Comparison of ENCODE assay signal across 26 cellular contexts in genomic region chr6:46347669-46348068, GRCh38.
DNase-seq lines count a peak whose midpoint lies in the region; ATAC-seq, FAIRE-seq and TF ChIP-seq lines count a peak whose summit lies in the region.
"Had no signal": no experiment of that assay in that cellular context is flagged by ENCODE, and none has a peak within 500 bp of the region (broad histone marks: within the 10 kb centered on the region; RNA-seq: fewer than 3 reads in every experiment).

No MANE protein-coding gene starts in this region.

- peak; percentile 15 for DNase-seq in choroid plexus epithelial cell (ENCODE audit: low read depth)
- peak; percentile 31 for DNase-seq in small intestine
- no peak for DNase-seq in DMS153 treated with DMSO at 0.1 percent for 48 hours (lab: John Stamatoyannopoulos, UW; ENCODE audit: unreplicated experiment)
- no peak for DNase-seq in substantia nigra (lab: John Stamatoyannopoulos, UW)
- DNase-seq: activated B cell treated with CpG ODN at 0.5 μM for 24 hours; activated CD4-positive, alpha-beta T cell treated with anti-CD3 and anti-CD28 coated beads, Interleukin-2, amount 50 U/mL, for 4 hours; activated CD8-positive, alpha-beta memory T cell treated with anti-CD3 and anti-CD28 coated beads, Interleukin-2, amount 50 U/mL, for 4 hours; activated naive CD8-positive, alpha-beta T cell treated with anti-CD3 and anti-CD28 coated beads, Interleukin-2, amount 50 U/mL, for 24 hours; CD4-positive, alpha-beta T cell; colonic mucosa; DMS153; effector memory CD8-positive, alpha-beta T cell; GF-D8; NCI-H1694 treated with DMSO at 0.1 percent for 48 hours; NCI-H69; occipital lobe; retina; stimulated activated CD4-positive, alpha-beta T cell treated with anti-CD3 and anti-CD28 coated beads, Interleukin-4, amount 100 ng/mL, for 4 hours; T-helper 9 cell; transverse colon had no signal

- 20 to 65% (median 53%) methylated on average over 3 of the region's 3 CpGs for WGBS in small intestine, 3 donors

- H3K27ac ChIP-seq in small intestine (ENCODE audit: low read depth in 1 of 2, low read length in 1 of 2), result no peak overlapping the region
- no peak overlapping the region for H3K27ac ChIP-seq in substantia nigra (ENCODE audit: low read depth, low read length, poor library complexity, severe bottlenecking)
- H3K27ac ChIP-seq: colonic mucosa, RWPE1, transverse colon had no signal

- no peaks in the 10 kb centered on the region for H3K9me3 ChIP-seq in small intestine (ENCODE audit: control insufficient read depth, low read depth)
- H3K9me3 ChIP-seq: colonic mucosa had no signal

- no peak overlapping the region for H3K4me3 ChIP-seq in choroid plexus epithelial cell (ENCODE audit: low read depth, low read length)
- H3K4me3 ChIP-seq in small intestine (ENCODE audit: low read depth in 1 of 2, low read length in 2 of 2), result no peak overlapping the region
- H3K4me3 ChIP-seq: colonic mucosa, transverse colon had no signal

- H3K4me1 ChIP-seq in small intestine (ENCODE audit: control insufficient read depth in 2 of 2, insufficient read depth in 1 of 2, low read depth in 1 of 2, low read length in 1 of 2), result no peaks in the 10 kb centered on the region
- H3K4me1 ChIP-seq: colonic mucosa had no signal

- no peaks in the 10 kb centered on the region for H3K36me3 ChIP-seq in small intestine (ENCODE audit: control insufficient read depth in 2 of 2, insufficient read depth in 2 of 2, low read length in 2 of 2)
- H3K36me3 ChIP-seq: colonic mucosa, transverse colon had no signal

- ATAC-seq in GM18868 (IDR thresholded peaks at IDR 0.05; ENCODE audit: unreplicated experiment) (peak; percentile 63), HG03342 (IDR thresholded peaks at IDR 0.05; ENCODE audit: unreplicated experiment) (peak; percentile 65), GM21529 (IDR thresholded peaks at IDR 0.05; ENCODE audit: unreplicated experiment) (no peak)
- ATAC-seq: activated naive CD8-positive, alpha-beta T cell treated with anti-CD3 and anti-CD28 coated beads, Interleukin-2, amount 50 U/mL, for 24 hours; effector memory CD8-positive, alpha-beta T cell; HCT116 had no signal

- H3K27me3 ChIP-seq in small intestine (ENCODE audit: control insufficient read depth in 2 of 2, insufficient read depth in 2 of 2, low read length in 2 of 2), result no peaks in the 10 kb centered on the region
- H3K27me3 ChIP-seq: colonic mucosa, transverse colon had no signal

- TF ChIP-seq CTCF in choroid plexus epithelial cell (conservative IDR thresholded peaks at IDR 0.05; ENCODE audit: low read depth, low read length), result no peak

- FAIRE-seq in small intestine (lab: Jason Lieb, UNC), result no peak
- FAIRE-seq: HTR-8/SVneo had no signal

Comparison
In these comparisons a context has a peak if more than half of its experiments do, and no peak if none do; other contexts are left out.
1. DNase-seq: peak in choroid plexus epithelial cell (single experiment) and small intestine (single experiment); none in DMS153 treated with DMSO at 0.1 percent for 48 hours (single experiment) and substantia nigra (0 of 49).